In genomic region chr9:130980526-130980925, GRCh38 we compare ENCODE assay signal across 25 cellular contexts. TPM values are rescaled to one million over a fixed set of nuclear protein-coding genes. Genes with fewer than 3 reads are reported as not detected.
"Had no signal": no experiment of that assay in that cellular context is flagged by ENCODE, and none has a peak within 500 bp of the region (broad histone marks: within the 10 kb centered on the region; RNA-seq: fewer than 3 reads in every experiment).

No MANE protein-coding gene starts in this region.

- H3K4me3 Mint-ChIP-seq: endodermal cell; naive thymus-derived CD8-positive, alpha-beta T cell; nephron progenitor cell; stimulated activated memory B cell treated with anti-CD40 and anti-IgM and Interleukin-4, amounts not matched to agents 10 μg/mL and 1 μg/mL and 100 μg/mL, for 72 hours; type B pancreatic cell had no signal

- H3K9me3 Mint-ChIP-seq: endodermal cell; naive thymus-derived CD8-positive, alpha-beta T cell; nephron progenitor cell; stimulated activated memory B cell treated with anti-CD40 and anti-IgM and Interleukin-4, amounts not matched to agents 10 μg/mL and 1 μg/mL and 100 μg/mL, for 72 hours; type B pancreatic cell had no signal

- H3K36me3 Mint-ChIP-seq: naive thymus-derived CD8-positive, alpha-beta T cell; stimulated activated memory B cell treated with anti-CD40 and anti-IgM and Interleukin-4, amounts not matched to agents 10 μg/mL and 1 μg/mL and 100 μg/mL, for 72 hours; type B pancreatic cell had no signal

- H3K36me3 ChIP-seq: gastrocnemius medialis, lower lobe of right lung, prostate gland, right atrium auricular region, tibial artery had no signal

- H3K4me1 Mint-ChIP-seq: endodermal cell; stimulated activated memory B cell treated with anti-CD40 and anti-IgM and Interleukin-4, amounts not matched to agents 10 μg/mL and 1 μg/mL and 100 μg/mL, for 72 hours had no signal

- ATAC-seq: esophagus mucosa; gastrocnemius medialis; left ventricle myocardium superior; lower lobe of right lung; naive thymus-derived CD8-positive, alpha-beta T cell; sciatic nerve; stimulated activated memory B cell treated with anti-CD40 and anti-IgM and Interleukin-4, amounts not matched to agents 10 μg/mL and 1 μg/mL and 100 μg/mL, for 72 hours; stimulated activated naive CD8-positive, alpha-beta T cell treated with anti-CD3 and anti-CD28 coated beads, Interleukin-15, Interleukin-2, amounts not matched to agents 100 U/mL and 50 U/mL, for 24 hours had no signal

- H3K4me3 ChIP-seq: dorsolateral prefrontal cortex, gastrocnemius medialis, lower lobe of right lung, prostate gland, right atrium auricular region, testis, tibial artery had no signal

- H3K27ac Mint-ChIP-seq: endodermal cell; naive thymus-derived CD8-positive, alpha-beta T cell; nephron progenitor cell; stimulated activated memory B cell treated with anti-CD40 and anti-IgM and Interleukin-4, amounts not matched to agents 10 μg/mL and 1 μg/mL and 100 μg/mL, for 72 hours; type B pancreatic cell had no signal

- FAIRE-seq: keratinocyte had no signal

- H3K4me1 ChIP-seq: gastrocnemius medialis, lower lobe of right lung, prostate gland, right atrium auricular region, testis, tibial artery had no signal

- H3K27ac ChIP-seq: dorsolateral prefrontal cortex, epithelial cell of prostate, gastrocnemius medialis, lower lobe of right lung, prostate gland, right atrium auricular region, testis, tibial artery had no signal

- H3K9me3 ChIP-seq: gastrocnemius medialis, lower lobe of right lung, prostate gland, right atrium auricular region, testis, tibial artery had no signal

- DNase-seq: dorsolateral prefrontal cortex; effector CD8-positive, alpha-beta T cell; endodermal cell; foreskin fibroblast; gastrocnemius medialis; head of caudate nucleus; left ventricle myocardium superior; lower lobe of right lung; naive thymus-derived CD8-positive, alpha-beta T cell; nephron progenitor cell; stimulated activated CD4-positive, alpha-beta T cell treated with anti-CD3 and anti-CD28 coated beads, Interleukin-4, amount 100 ng/mL, for 4 hours; stimulated activated naive CD8-positive, alpha-beta T cell treated with anti-CD3 and anti-CD28 coated beads, Interleukin-15, Interleukin-2, amounts not matched to agents 100 U/mL and 50 U/mL, for 24 hours; substantia nigra; testis; tibial artery had no signal

- H3K27me3 ChIP-seq: right atrium auricular region, testis had no signal

RNA-seq across cellular contexts. Expression of gene LAMC3, which starts 28.4 kb away (rescaled TPM):
- polyA plus RNA-seq: keratinocyte had no signal

RNA-seq across cellular contexts. Expression of gene FIBCD1, which starts 41.5 kb away (rescaled TPM):
- total RNA-seq: gastrocnemius medialis; glomerular endothelial cell; mesenteric fat pad; naive thymus-derived CD8-positive, alpha-beta T cell; sciatic nerve had no signal
- polyA plus RNA-seq: naive thymus-derived CD8-positive, alpha-beta T cell had no signal
